Comparison of ENCODE assay signal across 1 cellular context in genomic region chr1:108719253-108719652, GRCh38.
TF ChIP-seq lines count a peak whose summit lies in the region.

No MANE protein-coding gene starts in this region.

TF ChIP-seq in IMR-90, 13 proteins besides CTCF, POLR2A, EP300 and RAD21 (continued from another document):
- no peak for TF ChIP-seq MAZ (IDR thresholded peaks at IDR 0.05; ENCODE audit: borderline replicate concordance, low read depth, low read length)
- no peak for TF ChIP-seq MXI1 (IDR thresholded peaks at IDR 0.05; ENCODE audit: borderline replicate concordance, low read depth, low read length)
- TF ChIP-seq CHD1 (IDR thresholded peaks at IDR 0.05; ENCODE audit: low read depth, low read length) = no peak
- no peak for TF ChIP-seq BHLHE40 (IDR thresholded peaks at IDR 0.05; ENCODE audit: low read depth, low read length)
- no peak for TF ChIP-seq FOS (IDR thresholded peaks at IDR 0.05; ENCODE audit: low read depth, low read length)
- no peak for TF ChIP-seq CEBPB (IDR thresholded peaks at IDR 0.05; ENCODE audit: low read depth, low read length)
- no peak for TF ChIP-seq MAFK (IDR thresholded peaks at IDR 0.05; ENCODE audit: low read depth, low read length)
- no peak for TF ChIP-seq RCOR1 (IDR thresholded peaks at IDR 0.05; ENCODE audit: insufficient replicate concordance, low read length)
- no peak for TF ChIP-seq NFE2L2 (IDR thresholded peaks at IDR 0.05; ENCODE audit: low read depth, low read length)
- TF ChIP-seq RFX5 (IDR thresholded peaks at IDR 0.05; ENCODE audit: low read depth, low read length) = no peak
